28 cellular contexts compared by ENCODE assay signal in the genomic region with DNA sequence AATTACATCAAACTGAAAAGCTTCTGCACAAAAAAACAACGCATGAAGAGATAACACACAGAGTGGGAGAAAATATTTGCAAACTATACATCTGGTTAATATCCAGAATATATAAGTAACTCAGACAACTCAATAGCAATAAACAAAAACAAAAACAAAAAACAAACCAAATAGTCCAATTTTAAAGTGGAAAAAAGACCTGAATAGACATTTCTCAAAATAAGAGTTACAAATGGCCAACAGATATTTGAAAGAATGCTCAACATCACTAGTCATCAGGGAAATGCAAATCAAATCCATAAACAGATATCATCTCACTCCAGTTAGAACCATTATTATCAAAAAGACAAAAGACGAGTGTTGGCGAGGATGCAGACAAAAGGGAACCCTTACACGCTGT.
"Had no signal": no experiment of that assay in that cellular context is flagged by ENCODE, and none has a peak within 500 bp of the region (broad histone marks: within the 10 kb centered on the region; RNA-seq: fewer than 3 reads in every experiment).

No MANE protein-coding gene starts in this region.

- H3K27ac Mint-ChIP-seq: mesothelial cell of epicardium; natural killer cell; nephron progenitor cell; neural progenitor cell; progenitor cell of endocrine pancreas; stimulated activated naive B cell treated with anti-CD40 and anti-IgM and Interleukin-4, amounts not matched to agents 10 μg/mL and 1 μg/mL and 100 μg/mL, for 72 hours had no signal

- H3K27me3 Mint-ChIP-seq: naive B cell; progenitor cell of endocrine pancreas; stimulated activated naive B cell treated with anti-CD40 and anti-IgM and Interleukin-4, amounts not matched to agents 10 μg/mL and 1 μg/mL and 100 μg/mL, for 72 hours had no signal

- H3K9ac ChIP-seq: neural progenitor cell had no signal

- H3K36me3 Mint-ChIP-seq: mesothelial cell of epicardium; naive B cell; natural killer cell; neural progenitor cell; stimulated activated naive B cell treated with anti-CD40 and anti-IgM and Interleukin-4, amounts not matched to agents 10 μg/mL and 1 μg/mL and 100 μg/mL, for 72 hours had no signal

- ATAC-seq: left colon; left lung; lower lobe of right lung; natural killer cell; right lobe of liver; stimulated activated naive B cell treated with anti-CD40 and anti-IgM and Interleukin-4, amounts not matched to agents 10 μg/mL and 1 μg/mL and 100 μg/mL, for 72 hours; stimulated activated naive CD8-positive, alpha-beta T cell treated with anti-CD3 and anti-CD28 coated beads, Interleukin-15, Interleukin-2, amounts not matched to agents 100 U/mL and 50 U/mL, for 24 hours had no signal

- H3K36me3 ChIP-seq: left lung, lower lobe of right lung, neural progenitor cell, neutrophil, right atrium auricular region, right lobe of liver, stomach, thyroid gland, transverse colon, upper lobe of left lung, vagina had no signal

- FAIRE-seq: keratinocyte had no signal

- H3K27ac ChIP-seq: left lung, lower lobe of right lung, neural progenitor cell, neutrophil, right atrium auricular region, right lobe of liver, skin epidermis, stomach, testis, thyroid gland, transverse colon, upper lobe of left lung, vagina had no signal

- H2AFZ ChIP-seq: neural progenitor cell had no signal

- H3K4me3 Mint-ChIP-seq: mesothelial cell of epicardium; naive B cell; natural killer cell; nephron progenitor cell; neural progenitor cell; stimulated activated naive B cell treated with anti-CD40 and anti-IgM and Interleukin-4, amounts not matched to agents 10 μg/mL and 1 μg/mL and 100 μg/mL, for 72 hours had no signal

- H3K9me3 Mint-ChIP-seq: mesothelial cell of epicardium; naive B cell; natural killer cell; neural progenitor cell; stimulated activated naive B cell treated with anti-CD40 and anti-IgM and Interleukin-4, amounts not matched to agents 10 μg/mL and 1 μg/mL and 100 μg/mL, for 72 hours had no signal

- H3K4me3 ChIP-seq: left lung, lower lobe of right lung, neural progenitor cell, right atrium auricular region, right lobe of liver, skin epidermis, stomach, testis, thyroid gland, transverse colon, upper lobe of left lung, vagina had no signal

- H3K4me2 ChIP-seq: neural progenitor cell had no signal

- H3K27me3 ChIP-seq: left lung, neural progenitor cell, neutrophil, right atrium auricular region, right lobe of liver, stomach, testis, thyroid gland, transverse colon, upper lobe of left lung, vagina had no signal

- DNase-seq: left colon; left lung; lower lobe of right lung; mesendoderm; naive B cell; natural killer cell; nephron progenitor cell; occipital lobe; right lobe of liver; stimulated activated CD4-positive, alpha-beta T cell treated with anti-CD3 and anti-CD28 coated beads, Interleukin-12 subunit alpha, Interleukin-12 subunit beta, amount 100 ng/mL, for 4 hours; stimulated activated CD4-positive, alpha-beta T cell treated with anti-CD3 and anti-CD28 coated beads, Interleukin-15, amount 100 ng/mL, for 24 hours; stimulated activated CD4-positive, alpha-beta T cell treated with anti-CD3 and anti-CD28 coated beads, Interleukin-2, amount 100 ng/mL, for 24 hours; stimulated activated CD4-positive, alpha-beta T cell treated with anti-CD3 and anti-CD28 coated beads, Interleukin-4, amount 100 ng/mL, for 1 hour; stimulated activated naive B cell treated with anti-CD40 and anti-IgM and Interleukin-4, amounts not matched to agents 10 μg/mL and 1 μg/mL and 100 μg/mL, for 72 hours; stimulated activated naive CD8-positive, alpha-beta T cell treated with anti-CD3 and anti-CD28 coated beads, Interleukin-15, Interleukin-2, amounts not matched to agents 100 U/mL and 50 U/mL, for 24 hours; stomach; testis; thyroid gland; transverse colon; upper lobe of left lung had no signal

- H3K9me3 ChIP-seq: left lung, lower lobe of right lung, neutrophil, right atrium auricular region, right lobe of liver, stomach, testis, thyroid gland, transverse colon, upper lobe of left lung, vagina had no signal
